In the genomic region with DNA sequence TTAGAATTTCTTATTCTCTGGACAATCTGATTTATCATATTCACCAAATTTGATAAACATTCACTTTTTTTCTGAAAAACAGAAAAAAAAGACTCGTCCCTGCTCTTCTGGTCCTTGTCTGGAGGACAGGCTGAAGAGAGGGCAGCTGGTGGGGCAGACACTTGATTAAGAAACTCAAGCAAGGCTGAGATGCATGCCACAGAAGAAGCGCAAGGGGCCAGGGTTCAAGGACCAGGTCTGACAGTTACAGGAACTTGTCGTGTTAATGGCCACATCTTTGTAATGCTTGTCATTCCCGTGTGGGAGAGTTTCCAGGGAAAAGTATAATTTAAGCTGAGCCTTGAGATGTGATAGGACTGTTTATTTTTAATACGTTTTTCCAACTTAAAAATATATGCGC, we compare ENCODE assay signal across 9 cellular contexts. TPM values are rescaled to one million over a fixed set of nuclear protein-coding genes. Genes with fewer than 3 reads are reported as not detected.
"Had no signal": no experiment of that assay in that cellular context is flagged by ENCODE, and none has a peak within 500 bp of the region (broad histone marks: within the 10 kb centered on the region; RNA-seq: fewer than 3 reads in every experiment).

No MANE protein-coding gene starts in this region.

- H3K9me3 ChIP-seq: HAP-1 had no signal

- H3K4me1 Mint-ChIP-seq: IgD-negative memory B cell had no signal

- H3K4me1 ChIP-seq: HAP-1 had no signal

- H3K4me3 Mint-ChIP-seq: HFFc6, IgD-negative memory B cell had no signal

- H3K4me3 ChIP-seq: GM23248, HAP-1 had no signal

- H3K27ac ChIP-seq: GM23248, HL-60 had no signal

- DNase-seq: GM23248, GOT3, H7, HFFc6 had no signal

- H3K9ac ChIP-seq: GM23248 had no signal

- H2AFZ ChIP-seq: GM23248 had no signal

- FAIRE-seq: HepG2 had no signal

- H3K9me3 Mint-ChIP-seq: IgD-negative memory B cell had no signal

- ATAC-seq: HCT116, HepG2 had no signal

- H3K36me3 ChIP-seq: HAP-1 had no signal

- H3K27ac Mint-ChIP-seq: HFFc6, IgD-negative memory B cell had no signal

RNA-seq across cellular contexts. Expression of a gene that starts 40.6 kb away (rescaled TPM):
- polyA plus RNA-seq: IgD-negative memory B cell had no signal
